Comparison of ENCODE assay signal across 1 cellular context in the genomic region with DNA sequence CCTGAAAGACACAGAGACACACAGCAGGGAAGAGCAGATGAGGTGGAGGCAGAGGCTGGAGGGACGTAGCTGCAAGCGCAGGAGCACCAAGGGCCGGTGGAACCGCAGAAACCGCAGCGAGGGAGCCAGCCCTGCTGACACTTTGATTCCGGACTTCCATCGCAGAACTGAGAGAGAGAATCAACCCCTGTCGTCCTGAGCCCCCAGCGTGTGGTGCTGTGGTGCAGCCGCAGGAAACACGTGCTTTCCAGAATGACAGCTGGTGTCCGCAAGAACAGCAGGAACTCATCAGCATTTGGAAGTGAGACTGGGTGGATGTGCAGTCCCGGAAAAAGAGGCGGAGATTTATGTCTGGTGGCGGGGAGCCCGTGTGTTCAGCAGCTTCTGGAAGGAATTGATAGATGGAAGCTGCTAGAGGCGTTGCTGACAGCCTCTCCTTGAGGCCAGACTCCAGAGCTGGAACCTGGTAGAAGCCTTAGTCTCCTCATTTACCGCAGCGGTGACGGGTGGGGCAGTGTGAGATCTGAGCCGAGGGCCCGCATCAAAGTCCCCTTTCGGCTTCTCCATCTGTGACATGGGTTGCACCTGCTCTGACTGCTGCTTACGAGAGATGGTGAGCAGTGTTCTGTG.
TF ChIP-seq lines count a peak whose summit lies in the region.

No MANE protein-coding gene starts in this region.

TF ChIP-seq in H1, 55 proteins besides CTCF, POLR2A, EP300 and RAD21:
- TF ChIP-seq, protein P1, sequence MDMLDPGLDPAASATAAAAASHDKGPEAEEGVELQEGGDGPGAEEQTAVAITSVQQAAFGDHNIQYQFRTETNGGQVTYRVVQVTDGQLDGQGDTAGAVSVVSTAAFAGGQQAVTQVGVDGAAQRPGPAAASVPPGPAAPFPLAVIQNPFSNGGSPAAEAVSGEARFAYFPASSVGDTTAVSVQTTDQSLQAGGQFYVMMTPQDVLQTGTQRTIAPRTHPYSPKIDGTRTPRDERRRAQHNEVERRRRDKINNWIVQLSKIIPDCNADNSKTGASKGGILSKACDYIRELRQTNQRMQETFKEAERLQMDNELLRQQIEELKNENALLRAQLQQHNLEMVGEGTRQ (IDR thresholded peaks at IDR 0.05; ENCODE audit: low read length), result 0 out of 2 replicates have a peak, but pooled peaks have one; percentile 21
- TF ChIP-seq SRF (IDR thresholded peaks at IDR 0.05; ENCODE audit: low read depth, low read length) (no peak), SIN3A (conservative IDR thresholded peaks at IDR 0.05 in 1 of 2, IDR thresholded peaks at IDR 0.05 in 1 of 2; ENCODE audit: low read depth in 1 of 2, low read length in 2 of 2) (peak; percentile 79 to 96; a peak in 3 of 4 replicates), SAP30 (IDR thresholded peaks at IDR 0.05; ENCODE audit: insufficient read depth, insufficient replicate concordance, low read length) (peak; percentile 75)
- TF ChIP-seq, protein P2, sequence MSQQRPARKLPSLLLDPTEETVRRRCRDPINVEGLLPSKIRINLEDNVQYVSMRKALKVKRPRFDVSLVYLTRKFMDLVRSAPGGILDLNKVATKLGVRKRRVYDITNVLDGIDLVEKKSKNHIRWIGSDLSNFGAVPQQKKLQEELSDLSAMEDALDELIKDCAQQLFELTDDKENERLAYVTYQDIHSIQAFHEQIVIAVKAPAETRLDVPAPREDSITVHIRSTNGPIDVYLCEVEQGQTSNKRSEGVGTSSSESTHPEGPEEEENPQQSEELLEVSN (IDR thresholded peaks at IDR 0.05), result peak; percentile 78
- TF ChIP-seq, protein P3, sequence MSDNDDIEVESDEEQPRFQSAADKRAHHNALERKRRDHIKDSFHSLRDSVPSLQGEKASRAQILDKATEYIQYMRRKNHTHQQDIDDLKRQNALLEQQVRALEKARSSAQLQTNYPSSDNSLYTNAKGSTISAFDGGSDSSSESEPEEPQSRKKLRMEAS (IDR thresholded peaks at IDR 0.05), result peak; percentile 96
